In the genomic region with DNA sequence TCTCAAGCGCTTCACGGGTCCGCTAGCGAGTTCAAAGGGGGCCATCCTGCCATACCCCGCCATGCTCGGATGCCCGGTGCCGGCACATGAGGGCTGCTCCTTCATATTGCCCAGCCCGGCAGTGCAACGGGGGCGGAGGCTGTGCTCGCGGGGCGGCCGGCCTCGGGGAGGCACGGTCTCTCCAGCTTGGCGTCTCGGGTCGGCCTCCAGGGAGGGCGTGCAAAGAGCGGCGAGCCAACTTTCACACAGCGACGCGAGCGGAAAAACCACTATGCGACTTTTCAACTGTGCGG, we compare ENCODE assay signal across 7 cellular contexts.
DNase-seq lines count a peak whose midpoint lies in the region; ATAC-seq and TF ChIP-seq lines count a peak whose summit lies in the region.

No MANE protein-coding gene starts in this region.

- H3K4me3 ChIP-seq in HL-60 (replicated peaks; ENCODE audit: insufficient read depth, low read length) (peak overlapping the region; percentile 66), mesenchymal stem cell (ENCODE audit: insufficient read depth in 1 of 2, low read depth in 1 of 2, low read length in 2 of 2) (peak overlapping the region; percentile 83 to 90)

- peak overlapping the region; percentile 66 to 91 for H2BK12ac ChIP-seq in mesenchymal stem cell (ENCODE audit: low read length in 2 of 2)

- H3K4me2 ChIP-seq in mesenchymal stem cell (ENCODE audit: low read length, poor library complexity, severe bottlenecking): peak overlapping the region; percentile 96

- peak overlapping the region in 1 of 2 experiments; percentile 86 for H3K14ac ChIP-seq in mesenchymal stem cell (ENCODE audit: low read length in 2 of 2)

- H3K36me3 ChIP-seq in mesenchymal stem cell (ENCODE audit: control insufficient read depth in 1 of 2, insufficient read depth in 2 of 2, low read depth in 1 of 2, low read length in 2 of 2): no peaks in the 10 kb centered on the region

- peak overlapping the region; percentile 91 to 99 for H3K4ac ChIP-seq in mesenchymal stem cell (ENCODE audit: low read depth in 1 of 2, low read length in 2 of 2)

- TF ChIP-seq CTCF in HL-60 (IDR thresholded peaks at IDR 0.05; ENCODE audit: insufficient read depth, low read length) (no peak), chondrocyte (IDR thresholded peaks at IDR 0.05) (no peak)

- peak overlapping the region; percentile 84 for H2BK5ac ChIP-seq in mesenchymal stem cell (ENCODE audit: low read depth, low read length, poor library complexity, severe bottlenecking)

- 0% methylated on average over 29 of the region's 29 CpGs for WGBS in mesenchymal stem cell

- ATAC-seq in GM18870 (IDR thresholded peaks at IDR 0.05; ENCODE audit: unreplicated experiment): no peak

- H3K27ac Mint-ChIP-seq in chondrocyte (ENCODE audit: unreplicated experiment): peak overlapping the region; percentile 84

- peak overlapping the region in 1 of 2 experiments; percentile 34 for H3K23ac ChIP-seq in mesenchymal stem cell (ENCODE audit: low read length in 2 of 2)

- no peaks in the 10 kb centered on the region for H3K9me3 Mint-ChIP-seq in chondrocyte (ENCODE audit: low read depth)

- H3K9ac ChIP-seq in mesenchymal stem cell (ENCODE audit: low read length): peak overlapping the region; percentile 87

- DNase-seq in GM19240 (ENCODE audit: insufficient read length, low spot score) (peak; percentile 6), HL-60 (ENCODE audit: low read depth in 1 of 2, low spot score in 1 of 2) (no peak), chondrocyte (ENCODE audit: low spot score) (peak; percentile 90), mesenchymal stem cell (no peak), NCI-H510A treated with DMSO at 0.1 percent for 48 hours (lab: John Stamatoyannopoulos, UW) (no peak)
- DNase-seq in activated CD4-positive, alpha-beta T cell treated with anti-CD3 and anti-CD28 coated beads, Interleukin-2, amount 50 U/mL, for 1 hour: no peak

- H3K79me1 ChIP-seq in mesenchymal stem cell (replicated peaks; ENCODE audit: low read length, poor library complexity, severe bottlenecking): peaks cover 7% of the 10 kb centered on the region

- H3K9me3 ChIP-seq in mesenchymal stem cell (ENCODE audit: control insufficient read depth, low read length): no peaks in the 10 kb centered on the region

- peak overlapping the region; percentile 89 for H2BK120ac ChIP-seq in mesenchymal stem cell (ENCODE audit: low read depth, low read length)

- no peaks in the 10 kb centered on the region for H3K27me3 Mint-ChIP-seq in chondrocyte (ENCODE audit: low read depth)

- H2BK15ac ChIP-seq in mesenchymal stem cell (ENCODE audit: low read depth, poor library complexity, severe bottlenecking): peak overlapping the region; percentile 80

- H3K4me1 Mint-ChIP-seq in chondrocyte (ENCODE audit: low read depth): peaks cover 59% of the 10 kb centered on the region

- H2AFZ ChIP-seq in mesenchymal stem cell (ENCODE audit: low read depth, low read length): peak overlapping the region; percentile 83

- no peak overlapping the region for H2AK5ac ChIP-seq in mesenchymal stem cell (ENCODE audit: low read length, severe bottlenecking)

- peak overlapping the region; percentile 89 for H3K27ac ChIP-seq in HL-60 (replicated peaks)
- no peak overlapping the region for H3K27ac ChIP-seq in mesenchymal stem cell (ENCODE audit: low read length, poor library complexity, severe bottlenecking)

- H4K8ac ChIP-seq in mesenchymal stem cell (ENCODE audit: low read length): peak overlapping the region; percentile 64

- H3K27me3 ChIP-seq in HL-60 (ENCODE audit: insufficient read depth, poor library complexity, severe bottlenecking) (no peaks in the 10 kb centered on the region), mesenchymal stem cell (ENCODE audit: control insufficient read depth in 1 of 2, insufficient read depth in 1 of 2, low read length in 2 of 2) (no peaks in the 10 kb centered on the region)

- peak overlapping the region; percentile 94 to 99 for H3K18ac ChIP-seq in mesenchymal stem cell (ENCODE audit: low read depth in 1 of 2, low read length in 2 of 2)

- H3K36me3 Mint-ChIP-seq in chondrocyte (ENCODE audit: low read depth): no peaks in the 10 kb centered on the region

- peak overlapping the region; percentile 91 for H3K4me3 Mint-ChIP-seq in chondrocyte (ENCODE audit: unreplicated experiment)

- peaks cover 11% of the 10 kb centered on the region for H3K4me1 ChIP-seq in mesenchymal stem cell (ENCODE audit: control insufficient read depth, insufficient read depth, low read depth, low read length)

- H4K91ac ChIP-seq in mesenchymal stem cell (ENCODE audit: low read length): peak overlapping the region; percentile 92

Comparison
In these comparisons a context has a peak if more than half of its experiments do, and no peak if none do; other contexts are left out.
1. DNase-seq: peak in GM19240 (single experiment) and chondrocyte (single experiment); none in HL-60 (0 of 2), mesenchymal stem cell (single experiment), NCI-H510A treated with DMSO at 0.1 percent for 48 hours (single experiment) and activated CD4-positive, alpha-beta T cell treated with anti-CD3 and anti-CD28 coated beads, Interleukin-2, amount 50 U/mL, for 1 hour (single experiment).